22 cellular contexts compared by ENCODE assay signal in the genomic region with DNA sequence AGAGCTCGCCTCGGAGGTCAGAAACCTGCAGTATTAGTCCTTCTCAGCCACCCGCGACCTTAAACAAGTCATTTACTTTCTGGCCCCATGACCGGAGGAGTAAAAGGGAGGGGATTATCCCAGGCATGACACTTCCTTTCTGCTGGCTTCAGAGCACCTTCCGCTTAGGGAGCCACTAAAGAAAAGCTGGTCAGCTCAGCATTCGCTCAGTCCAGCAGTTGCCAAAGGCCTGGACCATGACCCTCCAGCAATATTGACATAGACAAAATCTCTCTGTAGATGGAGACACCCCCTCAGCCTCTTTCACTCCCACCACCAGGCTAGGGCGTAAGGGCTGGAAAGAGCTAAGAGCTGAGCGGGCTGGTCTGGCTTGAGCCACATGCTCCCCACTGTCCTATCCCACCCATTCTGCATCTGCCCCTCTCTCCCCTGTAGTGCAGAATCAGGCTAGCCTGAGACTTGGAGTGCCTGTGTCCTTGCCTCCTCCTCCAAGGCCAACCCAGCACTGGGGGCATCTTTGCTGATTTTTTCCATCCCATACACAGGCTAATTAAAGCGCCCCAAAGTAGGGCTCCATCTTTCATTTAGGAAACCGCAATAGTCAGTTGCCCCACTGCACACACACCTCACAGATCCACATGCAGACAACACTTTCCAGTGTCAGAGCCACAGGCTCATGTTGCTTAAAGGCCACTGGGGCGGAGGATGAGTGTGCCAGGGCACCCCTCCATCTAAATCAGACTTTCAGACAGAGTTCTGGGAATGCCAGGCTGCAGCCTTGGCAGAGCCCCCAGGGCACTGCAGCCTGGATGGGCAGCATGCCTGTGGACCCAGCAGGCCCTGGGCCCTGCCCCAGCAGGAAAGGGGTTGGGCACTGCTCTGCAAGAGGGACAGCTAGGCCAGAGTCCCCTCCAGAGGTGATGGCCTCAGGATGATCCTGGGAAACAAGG. TPM values are rescaled to one million over a fixed set of nuclear protein-coding genes. Genes with fewer than 3 reads are reported as not detected.
"Had no signal": no experiment of that assay in that cellular context is flagged by ENCODE, and none has a peak within 500 bp of the region (broad histone marks: within the 10 kb centered on the region; RNA-seq: fewer than 3 reads in every experiment).

No MANE protein-coding gene starts in this region.

- H3K4me3 Mint-ChIP-seq: activated CD4-positive, alpha-beta T cell treated with anti-CD3 and anti-CD28 coated beads, Interleukin-2, amount 10 ng/mL, durations not matched to agents 24 days and 14 days; activated CD8-positive, alpha-beta T cell treated with anti-CD3 and anti-CD28 coated beads, Interleukin-2, amount 10 ng/mL, durations not matched to agents 7 days and 5 days; activated naive CD8-positive, alpha-beta T cell; activated T-cell treated with anti-CD3 and anti-CD28 coated beads, Interleukin-2, amount 50 U/mL, for 72 hours; naive thymus-derived CD8-positive, alpha-beta T cell; stimulated activated naive CD8-positive, alpha-beta T cell treated with anti-CD3 and anti-CD28 coated beads, Interleukin-15, amount 100 ng/mL, for 72 hours had no signal

- H3K4me3 ChIP-seq: body of pancreas, esophagus squamous epithelium, right atrium auricular region had no signal

- ATAC-seq: activated CD8-positive, alpha-beta T cell treated with anti-CD3 and anti-CD28 coated beads, Interleukin-2, amount 10 ng/mL, durations not matched to agents 7 days and 5 days; activated T-cell treated with anti-CD3 and anti-CD28 coated beads, Interleukin-2, amount 50 U/mL, for 72 hours; body of pancreas; naive thymus-derived CD8-positive, alpha-beta T cell; stimulated activated naive CD8-positive, alpha-beta T cell treated with anti-CD3 and anti-CD28 coated beads, Interleukin-15, amount 100 ng/mL, for 72 hours had no signal

- DNase-seq: activated CD4-positive, alpha-beta T cell treated with anti-CD3 and anti-CD28 coated beads, Interleukin-2, amount 10 ng/mL, durations not matched to agents 24 days and 14 days; activated CD4-positive, CD25-positive, alpha-beta regulatory T cell; activated CD8-positive, alpha-beta memory T cell treated with anti-CD3 and anti-CD28 coated beads, Interleukin-2, amount 50 U/mL, for 48 hours; activated CD8-positive, alpha-beta T cell treated with anti-CD3 and anti-CD28 coated beads, Interleukin-2, amount 10 ng/mL, durations not matched to agents 7 days and 5 days; activated gamma-delta T cell; activated T-cell treated with anti-CD3 and anti-CD28 coated beads, Interleukin-2, amount 50 U/mL, for 72 hours; amniotic stem cell; effector CD8-positive, alpha-beta T cell; esophagus squamous epithelium; naive thymus-derived CD8-positive, alpha-beta T cell; stimulated activated naive CD8-positive, alpha-beta T cell treated with anti-CD3 and anti-CD28 coated beads, Interleukin-15, amount 100 ng/mL, for 72 hours; SW 1271 had no signal

- H3K9me3 Mint-ChIP-seq: activated CD4-positive, alpha-beta T cell treated with anti-CD3 and anti-CD28 coated beads, Interleukin-2, amount 10 ng/mL, durations not matched to agents 24 days and 14 days; activated T-cell treated with anti-CD3 and anti-CD28 coated beads, Interleukin-2, amount 50 U/mL, for 72 hours; naive thymus-derived CD8-positive, alpha-beta T cell; stimulated activated naive CD8-positive, alpha-beta T cell treated with anti-CD3 and anti-CD28 coated beads, Interleukin-15, amount 100 ng/mL, for 72 hours had no signal

- H3K36me3 ChIP-seq: esophagus squamous epithelium, neutrophil, right atrium auricular region had no signal

- H3K36me3 Mint-ChIP-seq: activated naive CD8-positive, alpha-beta T cell; naive thymus-derived CD8-positive, alpha-beta T cell had no signal

- H3K27ac Mint-ChIP-seq: activated CD4-positive, alpha-beta T cell treated with anti-CD3 and anti-CD28 coated beads, Interleukin-2, amount 10 ng/mL, durations not matched to agents 24 days and 14 days; activated CD8-positive, alpha-beta T cell treated with anti-CD3 and anti-CD28 coated beads, Interleukin-2, amount 10 ng/mL, durations not matched to agents 7 days and 5 days; activated naive CD8-positive, alpha-beta T cell had no signal

- H3K27ac ChIP-seq: body of pancreas, esophagus squamous epithelium, neutrophil, right atrium auricular region had no signal

- H3K27me3 ChIP-seq: body of pancreas, neutrophil, right atrium auricular region had no signal

- H3K9me3 ChIP-seq: body of pancreas, esophagus squamous epithelium, neutrophil, right atrium auricular region had no signal

RNA-seq across cellular contexts. Expression of a gene that starts 4.0 kb away (rescaled TPM):
- total RNA-seq: activated CD4-positive, alpha-beta T cell treated with anti-CD3 and anti-CD28 coated beads, Interleukin-2, amount 10 ng/mL, durations not matched to agents 24 days and 14 days; body of pancreas; endothelial cell of umbilical vein; esophagus squamous epithelium; fibroblast of villous mesenchyme; glomerular endothelial cell; lung microvascular endothelial cell; mononuclear cell; naive thymus-derived CD8-positive, alpha-beta T cell; T-helper 2 cell treated with Interferon-gamma antibody and Interleukin-4, amounts not matched to agents 100 ng/mL and 5 ng/mL, for 36 hours had no signal

RNA-seq across cellular contexts. Expression of a gene that starts 15.6 kb away (rescaled TPM):
- total RNA-seq: endothelial cell of umbilical vein, fibroblast of villous mesenchyme, lung microvascular endothelial cell, right atrium auricular region had no signal
